8 cellular contexts compared by ENCODE assay signal in genomic region chr18:70422061-70422965, GRCh38.
DNase-seq lines count a peak whose midpoint lies in the region; ATAC-seq and TF ChIP-seq lines count a peak whose summit lies in the region.

No MANE protein-coding gene starts in this region.

- H3K36me3 ChIP-seq in osteoblast (ENCODE audit: insufficient read depth, low read length), result no peaks in the 10 kb centered on the region

- no peaks in the 10 kb centered on the region for H3K27me3 ChIP-seq in osteoblast (ENCODE audit: insufficient read depth, low read length)

- TF ChIP-seq CTCF in RWPE1 (conservative IDR thresholded peaks at IDR 0.05; ENCODE audit: low read depth) (no peak), osteoblast (IDR thresholded peaks at IDR 0.05; ENCODE audit: extremely low read depth, low read depth, low read length) (no peak)

- H3K27ac ChIP-seq in RWPE1, result no peak overlapping the region
- H3K27ac ChIP-seq in osteoblast (ENCODE audit: low read depth, low read length), result peak overlapping the region; percentile 95

- no peaks in the 10 kb centered on the region for H3K9me3 ChIP-seq in osteoblast (ENCODE audit: low read depth, low read length)

- ATAC-seq in HG02852 (IDR thresholded peaks at IDR 0.05; ENCODE audit: unreplicated experiment), result no peak

- H3K4me3 ChIP-seq in osteoblast (ENCODE audit: insufficient read depth, low read length), result no peak overlapping the region

- no peaks in the 10 kb centered on the region for H3K79me2 ChIP-seq in osteoblast (ENCODE audit: insufficient read depth, low read length)

- DNase-seq in NCI-H2171 treated with DMSO at 0.1 percent for 48 hours (lab: John Stamatoyannopoulos, UW) (peak; percentile 33), NCI-H2171 (lab: John Stamatoyannopoulos, UW) (no peak), RWPE1 (ENCODE audit: low spot score) (peak; percentile 87), fibroblast of gingiva (ENCODE audit: low read depth) (peak; percentile 95), osteoblast (ENCODE audit: insufficient read length, low spot score, missing footprints) (peak; percentile 93), NCI-H526 treated with DMSO at 0.1 percent for 48 hours (lab: John Stamatoyannopoulos, UW) (no peak)
- DNase-seq in effector CD4-positive, alpha-beta T cell, result no peak

- CTCF ChIA-PET in RWPE1 (lab: Yijun Ruan, JAX), result interaction anchor here (0.6 to 1.0 kb wide), 2 partner anchors 10 to 12 kb away, joined by 3 read pairs; no protein-coding TSS in a partner anchor

- H2AFZ ChIP-seq in osteoblast (ENCODE audit: low read length), result no peak overlapping the region

- POLR2A ChIA-PET in RWPE1 (lab: Yijun Ruan, JAX; ENCODE audit: low non-redundant PET), result no interaction called here

- H3K4me1 ChIP-seq in osteoblast (ENCODE audit: insufficient read depth, low read length), result peaks cover 60% of the 10 kb centered on the region

- H3K4me2 ChIP-seq in osteoblast (ENCODE audit: insufficient read depth, low read length), result peak overlapping the region; percentile 69

- no peaks in the 10 kb centered on the region for H4K20me1 ChIP-seq in osteoblast (ENCODE audit: insufficient read depth, low read length)

Comparison
In these comparisons a context has a peak if more than half of its experiments do, and no peak if none do; other contexts are left out.
1. DNase-seq: peak in NCI-H2171 treated with DMSO at 0.1 percent for 48 hours (single experiment), RWPE1 (single experiment), fibroblast of gingiva (single experiment) and osteoblast (single experiment); none in NCI-H2171 (single experiment), effector CD4-positive, alpha-beta T cell (single experiment) and NCI-H526 treated with DMSO at 0.1 percent for 48 hours (single experiment).